In the genomic region with DNA sequence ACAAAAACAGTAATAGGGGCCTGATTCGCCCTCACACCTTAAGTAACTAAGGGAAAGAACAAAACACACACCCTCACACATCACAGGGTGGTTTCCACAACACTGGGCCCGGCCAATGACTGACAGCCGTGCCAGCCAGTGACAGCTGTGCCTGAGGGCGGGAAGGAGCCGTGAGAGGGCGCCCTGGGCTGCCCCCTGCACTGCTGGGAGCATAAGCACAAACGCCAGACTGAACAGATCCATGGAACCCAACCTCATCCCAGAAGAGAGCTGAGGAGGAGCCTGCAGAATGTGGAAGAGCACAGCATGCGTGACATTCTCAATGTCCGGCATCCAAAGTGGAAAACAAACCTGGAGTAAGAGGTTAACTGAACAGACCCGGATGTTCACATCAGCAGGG, we compare ENCODE assay signal across 7 cellular contexts. TPM values are rescaled to one million over a fixed set of nuclear protein-coding genes. Genes with fewer than 3 reads are reported as not detected.
DNase-seq lines count a peak whose midpoint lies in the region; ATAC-seq and TF ChIP-seq lines count a peak whose summit lies in the region.

No MANE protein-coding gene starts in this region.

- peaks cover 5% of the 10 kb centered on the region for H3K36me3 Mint-ChIP-seq in activated naive CD8-positive, alpha-beta T cell

- peak overlapping the region; percentile 44 for H3K4me3 Mint-ChIP-seq in activated naive CD8-positive, alpha-beta T cell

- no TSS peak for BruUV-seq in A673 (replicated peaks; lab: Mats Ljungman, UMichigan)

- H3K27ac ChIP-seq in RWPE2 (ENCODE audit: poor library complexity, severe bottlenecking) (no peak overlapping the region), A673 (ENCODE audit: low read depth, low read length, poor library complexity, severe bottlenecking) (no peak overlapping the region)

- no peaks in the 10 kb centered on the region for H3K27me3 ChIP-seq in RWPE2 (ENCODE audit: insufficient read depth, poor library complexity, severe bottlenecking)
- H3K27me3 ChIP-seq in A673 (replicated peaks; ENCODE audit: insufficient read depth, low read depth, low read length, poor library complexity): no peaks in the 10 kb centered on the region

- intact Hi-C loops in A673 (cut with micrococcal nuclease; ENCODE audit: unreplicated experiment): no loop called here

- peaks cover 36% of the 10 kb centered on the region for H3K4me1 Mint-ChIP-seq in activated naive CD8-positive, alpha-beta T cell (ENCODE audit: low read depth)

- CTCF ChIA-PET in A673 (lab: Charles Lee): no interaction called here

- no peak overlapping the region for H3K4me3 ChIP-seq in RWPE2 (ENCODE audit: severe bottlenecking)
- no peak overlapping the region for H3K4me3 ChIP-seq in A673 (ENCODE audit: low read depth, low read length, poor library complexity, severe bottlenecking)

- H3K9me3 Mint-ChIP-seq in activated naive CD8-positive, alpha-beta T cell (ENCODE audit: low read depth): no peaks in the 10 kb centered on the region

- no peak for TF ChIP-seq CTCF in RWPE2 (IDR thresholded peaks at IDR 0.05; ENCODE audit: poor library complexity, severe bottlenecking)
- TF ChIP-seq CTCF in A673 (conservative IDR thresholded peaks at IDR 0.05; ENCODE audit: low read depth, low read length): no peak

- ATAC-seq in RWPE2 (ENCODE audit: low read depth): peak; percentile 67
- ATAC-seq in GM18861 (IDR thresholded peaks at IDR 0.05; ENCODE audit: unreplicated experiment): no peak

- H3K9me3 ChIP-seq in RWPE2 (ENCODE audit: severe bottlenecking) (no peaks in the 10 kb centered on the region), A673 (ENCODE audit: low read depth, low read length, poor library complexity, severe bottlenecking) (no peaks in the 10 kb centered on the region)

- no peaks in the 10 kb centered on the region for H3K27me3 Mint-ChIP-seq in activated naive CD8-positive, alpha-beta T cell

- H3K36me3 ChIP-seq in RWPE2 (ENCODE audit: low read depth) (peaks cover 78% of the 10 kb centered on the region), A673 (ENCODE audit: insufficient read depth, low read length, poor library complexity, severe bottlenecking) (peaks cover 85% of the 10 kb centered on the region)

- H3K27ac Mint-ChIP-seq in activated naive CD8-positive, alpha-beta T cell: peak overlapping the region; percentile 74

- DNase-seq in RWPE2 (ENCODE audit: low spot score) (no peak), kidney glomerular epithelial cell (lab: John Stamatoyannopoulos, UW) (peak; percentile 48), A673 (ENCODE audit: low spot score) (no peak), SKM-1 (lab: John Stamatoyannopoulos, UW; ENCODE audit: unreplicated experiment) (no peak)
- peak; percentile 44 for DNase-seq in stimulated activated CD8-positive, alpha-beta memory T cell treated with anti-CD3 and anti-CD28 coated beads, Interleukin-15, amount 100 ng/mL, for 24 hours (ENCODE audit: low read depth)

- POLR2A ChIA-PET in A673 (lab: Charles Lee; ENCODE audit: low non-redundant PET): no interaction called here

- H3K4me1 ChIP-seq in RWPE2 (ENCODE audit: insufficient read depth, poor library complexity, severe bottlenecking) (no peaks in the 10 kb centered on the region), A673 (ENCODE audit: insufficient read depth, low read length, poor library complexity, severe bottlenecking) (no peaks in the 10 kb centered on the region)

RNA-seq across cellular contexts. Expression of a gene that starts 16.0 kb away (rescaled TPM):
- total RNA-seq in A673 (2021): 139 and 150 TPM in 2 replicates

RNA-seq across cellular contexts. Expression of a gene that starts 28.6 kb away (rescaled TPM):
- 0.97 and 2.8 TPM in 2 replicates for total RNA-seq in A673 (2021)

RNA-seq across cellular contexts. Expression of a gene that starts 44.8 kb away (rescaled TPM):
- total RNA-seq in A673 (2021): 43.6 and 58.8 TPM in 2 replicates

RNA-seq across cellular contexts. Expression of a gene that starts 59.9 kb away (rescaled TPM):
- not detected in 2 replicates for total RNA-seq in A673 (2021)

Comparison
In these comparisons a context has a peak if more than half of its experiments do, and no peak if none do; other contexts are left out.
1. DNase-seq: peak in kidney glomerular epithelial cell (single experiment) and stimulated activated CD8-positive, alpha-beta memory T cell treated with anti-CD3 and anti-CD28 coated beads, Interleukin-15, amount 100 ng/mL, for 24 hours (single experiment); none in RWPE2 (single experiment), A673 (single experiment) and SKM-1 (single experiment).